In the genomic region with DNA sequence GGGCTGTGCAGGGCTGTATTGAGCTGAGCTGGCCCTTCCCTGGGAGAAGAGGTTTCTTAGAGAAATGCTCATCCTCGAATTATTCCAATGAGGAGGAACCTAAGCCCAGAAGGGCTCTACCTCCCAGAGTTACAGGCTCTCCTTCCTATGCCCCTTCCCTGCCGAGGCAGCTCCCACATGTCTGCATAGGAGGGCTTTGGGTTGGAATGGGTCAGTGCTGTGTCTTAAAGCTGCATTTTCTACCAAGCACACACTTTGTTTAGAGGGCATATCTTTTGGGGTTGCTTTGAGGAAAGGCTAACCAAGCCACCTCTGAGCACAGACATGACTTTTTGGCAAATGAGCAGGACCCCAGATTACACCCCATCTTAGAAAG, we compare ENCODE assay signal across 11 cellular contexts. TPM values are rescaled to one million over a fixed set of nuclear protein-coding genes. Genes with fewer than 3 reads are reported as not detected.
DNase-seq lines count a peak whose midpoint lies in the region; ATAC-seq, FAIRE-seq and TF ChIP-seq lines count a peak whose summit lies in the region.
"Had no signal": no experiment of that assay in that cellular context is flagged by ENCODE, and none has a peak within 500 bp of the region (broad histone marks: within the 10 kb centered on the region; RNA-seq: fewer than 3 reads in every experiment).

No MANE protein-coding gene starts in this region.

- no peak overlapping the region for H2BK12ac ChIP-seq in neuronal stem cell (ENCODE audit: low read length)

- H3K79me1 ChIP-seq in neuronal stem cell (ENCODE audit: low read depth, low read length) = peaks cover 29% of the 10 kb centered on the region

- no peak for ATAC-seq in activated naive CD8-positive, alpha-beta T cell treated with anti-CD3 and anti-CD28 coated beads, Interleukin-2, amount 10 ng/mL, durations not matched to agents 7 days and 5 days (ENCODE audit: low read depth)
- ATAC-seq in GM21825 (IDR thresholded peaks at IDR 0.05; ENCODE audit: unreplicated experiment) = no peak

- no peak overlapping the region for H2BK15ac ChIP-seq in neuronal stem cell (ENCODE audit: low read length)

- H3K4me3 Mint-ChIP-seq in activated naive CD8-positive, alpha-beta T cell treated with anti-CD3 and anti-CD28 coated beads, Interleukin-2, amount 10 ng/mL, durations not matched to agents 7 days and 5 days = peak overlapping the region; percentile 15
- no peak overlapping the region for H3K4me3 Mint-ChIP-seq in activated naive CD8-positive, alpha-beta T cell treated with anti-CD3 and anti-CD28 coated beads for 36 hours

- TF ChIP-seq POLR2A in breast epithelium (IDR thresholded peaks at IDR 0.05) = no peak
- no peak for TF ChIP-seq POLR2A in vagina (IDR thresholded peaks at IDR 0.05)

- intact Hi-C loops in breast epithelium (cut with DNase I; ENCODE audit: low total_unique reads) (no loop called here), vagina (cut with DNase I) (no loop called here)

- H3K4me3 ChIP-seq in breast epithelium (peak overlapping the region in 1 of 3 donors; percentile 24), neuronal stem cell (ENCODE audit: low read length in 2 of 2) (no peak overlapping the region), vagina (no peak overlapping the region), small intestine (ENCODE audit: low read depth in 1 of 2, low read length in 2 of 2) (no peak overlapping the region)

- H4K91ac ChIP-seq in neuronal stem cell (ENCODE audit: low read depth, low read length, poor library complexity) = no peak overlapping the region

- no peak overlapping the region for H2BK120ac ChIP-seq in neuronal stem cell (ENCODE audit: low read depth, low read length)

- H3K27me3 ChIP-seq in breast epithelium (no peaks in the 10 kb centered on the region), neuronal stem cell (ENCODE audit: control insufficient read depth in 3 of 3, insufficient read depth in 3 of 3, low read depth in 1 of 3, low read length in 3 of 3) (no peaks in the 10 kb centered on the region), vagina (no peaks in the 10 kb centered on the region), small intestine (ENCODE audit: control insufficient read depth in 2 of 2, insufficient read depth in 2 of 2, low read length in 2 of 2) (no peaks in the 10 kb centered on the region)

- DNase-seq in activated naive CD8-positive, alpha-beta T cell treated with anti-CD3 and anti-CD28 coated beads, Interleukin-2, amount 10 ng/mL, durations not matched to agents 7 days and 5 days = no peak
- DNase-seq in activated naive CD8-positive, alpha-beta T cell treated with anti-CD3 and anti-CD28 coated beads for 36 hours = no peak
- DNase-seq in breast epithelium (ENCODE audit: low spot score in 2 of 2) (no peak), neuronal stem cell (ENCODE audit: low spot score) (no peak), vagina (ENCODE audit: extremely low spot score in 2 of 2) (no peak), small intestine (no peak), hepatic stellate cell (ENCODE audit: low spot score) (no peak)
- DNase-seq: ACHN; activated T-cell treated with anti-CD3 and anti-CD28 coated beads, Interleukin-2, amount 50 U/mL, for 1 hour; NCI-H187 treated with DMSO at 0.1 percent for 48 hours had no signal

- no peak overlapping the region for H3K4me2 ChIP-seq in neuronal stem cell (ENCODE audit: insufficient read depth, low read length, poor library complexity, severe bottlenecking)

- H3K9me3 ChIP-seq in breast epithelium = no peaks in the 10 kb centered on the region
- no peaks in the 10 kb centered on the region for H3K9me3 ChIP-seq in neuronal stem cell (replicated peaks in 1 of 2; ENCODE audit: control insufficient read depth in 2 of 2, insufficient read depth in 1 of 2, low read depth in 1 of 2, low read length in 2 of 2)
- no peaks in the 10 kb centered on the region for H3K9me3 ChIP-seq in vagina
- H3K9me3 ChIP-seq in small intestine (ENCODE audit: control insufficient read depth, low read depth) = no peaks in the 10 kb centered on the region

- no peaks in the 10 kb centered on the region for H3K36me3 Mint-ChIP-seq in activated naive CD8-positive, alpha-beta T cell treated with anti-CD3 and anti-CD28 coated beads, Interleukin-2, amount 10 ng/mL, durations not matched to agents 7 days and 5 days
- no peaks in the 10 kb centered on the region for H3K36me3 Mint-ChIP-seq in activated naive CD8-positive, alpha-beta T cell treated with anti-CD3 and anti-CD28 coated beads for 36 hours

- no peaks in the 10 kb centered on the region for H3K9me3 Mint-ChIP-seq in activated naive CD8-positive, alpha-beta T cell treated with anti-CD3 and anti-CD28 coated beads, Interleukin-2, amount 10 ng/mL, durations not matched to agents 7 days and 5 days
- no peaks in the 10 kb centered on the region for H3K9me3 Mint-ChIP-seq in activated naive CD8-positive, alpha-beta T cell treated with anti-CD3 and anti-CD28 coated beads for 36 hours

- H3K23ac ChIP-seq in neuronal stem cell (ENCODE audit: low read depth, low read length, poor library complexity) = no peak overlapping the region

- H3K27me3 Mint-ChIP-seq in activated naive CD8-positive, alpha-beta T cell treated with anti-CD3 and anti-CD28 coated beads, Interleukin-2, amount 10 ng/mL, durations not matched to agents 7 days and 5 days = peaks cover 16% of the 10 kb centered on the region
- H3K27me3 Mint-ChIP-seq in activated naive CD8-positive, alpha-beta T cell treated with anti-CD3 and anti-CD28 coated beads for 36 hours = peaks cover 21% of the 10 kb centered on the region

- no peak overlapping the region for H2BK5ac ChIP-seq in neuronal stem cell (ENCODE audit: low read length)

- TF ChIP-seq CTCF in breast epithelium (IDR thresholded peaks at IDR 0.05) = no peak
- no peak for TF ChIP-seq CTCF in vagina (IDR thresholded peaks at IDR 0.05)

- H3K4ac ChIP-seq in neuronal stem cell (ENCODE audit: low read length) = no peak overlapping the region

- peaks cover 12% of the 10 kb centered on the region for H3K4me1 Mint-ChIP-seq in activated naive CD8-positive, alpha-beta T cell treated with anti-CD3 and anti-CD28 coated beads, Interleukin-2, amount 10 ng/mL, durations not matched to agents 7 days and 5 days
- H3K4me1 Mint-ChIP-seq in activated naive CD8-positive, alpha-beta T cell treated with anti-CD3 and anti-CD28 coated beads for 36 hours = peaks cover 14% of the 10 kb centered on the region

- H3K4me1 ChIP-seq in breast epithelium = peaks cover 27 to 39% of the 10 kb centered on the region in 2 donors
- H3K4me1 ChIP-seq in neuronal stem cell (ENCODE audit: control insufficient read depth in 2 of 2, insufficient read depth in 1 of 2, low read depth in 1 of 2, low read length in 2 of 2) = peaks cover 47 to 53% of the 10 kb centered on the region in 2 donors
- H3K4me1 ChIP-seq in vagina = peaks cover 83% of the 10 kb centered on the region
- peaks cover 12 to 19% of the 10 kb centered on the region in 2 donors for H3K4me1 ChIP-seq in small intestine (ENCODE audit: control insufficient read depth in 2 of 2, insufficient read depth in 1 of 2, low read depth in 1 of 2, low read length in 1 of 2)

- H3K27ac ChIP-seq in breast epithelium (peak overlapping the region; percentile 82 to 83), neuronal stem cell (replicated peaks; ENCODE audit: low read length) (peak overlapping the region; percentile 5), vagina (peak overlapping the region; percentile 10), small intestine (ENCODE audit: low read depth in 1 of 2, low read length in 1 of 2) (peak overlapping the region in 1 of 2 donors; percentile 1)

- H3K36me3 ChIP-seq in breast epithelium = no peaks in the 10 kb centered on the region
- peaks cover 4 to 56% of the 10 kb centered on the region in 2 donors for H3K36me3 ChIP-seq in neuronal stem cell (replicated peaks in 1 of 2; ENCODE audit: control insufficient read depth in 2 of 2, insufficient read depth in 2 of 2, low read length in 2 of 2)
- H3K36me3 ChIP-seq in vagina = no peaks in the 10 kb centered on the region
- H3K36me3 ChIP-seq in small intestine (ENCODE audit: control insufficient read depth in 2 of 2, insufficient read depth in 2 of 2, low read length in 2 of 2) = no peaks in the 10 kb centered on the region

- H3K14ac ChIP-seq in neuronal stem cell (ENCODE audit: low read length) = no peak overlapping the region

- no peak overlapping the region for H3K27ac Mint-ChIP-seq in activated naive CD8-positive, alpha-beta T cell treated with anti-CD3 and anti-CD28 coated beads, Interleukin-2, amount 10 ng/mL, durations not matched to agents 7 days and 5 days
- no peak overlapping the region for H3K27ac Mint-ChIP-seq in activated naive CD8-positive, alpha-beta T cell treated with anti-CD3 and anti-CD28 coated beads for 36 hours

- H2AK5ac ChIP-seq in neuronal stem cell (ENCODE audit: low read depth, low read length) = peak overlapping the region; percentile 37

- POLR2A ChIA-PET in activated naive CD8-positive, alpha-beta T cell treated with anti-CD3 and anti-CD28 coated beads, Interleukin-2, amount 10 ng/mL, durations not matched to agents 7 days and 5 days (lab: Charles Lee) = no interaction called here

- no peak for FAIRE-seq in small intestine (lab: Jason Lieb, UNC)

- peak overlapping the region; percentile 71 for H3K18ac ChIP-seq in neuronal stem cell (ENCODE audit: low read length)

- H3K9ac ChIP-seq in neuronal stem cell (ENCODE audit: low read depth, low read length, poor library complexity) = no peak overlapping the region

- H4K8ac ChIP-seq in neuronal stem cell (ENCODE audit: low read depth, low read length) = no peak overlapping the region

- WGBS in neuronal stem cell (ENCODE audit: extremely low coverage in 2 of 2, insufficient read length in 2 of 2, insufficient replicate concordance in 1 of 2), 2 donors = no CpG with 5 or more reads among the region's 2 CpGs
- 73 to 74% (median 73%) methylated on average over 2 of the region's 2 CpGs for WGBS in small intestine, 3 donors

- no peak overlapping the region for H2AFZ ChIP-seq in neuronal stem cell (ENCODE audit: low read length)

RNA-seq across cellular contexts. Expression of a gene that starts 9.1 kb away (rescaled TPM):
- 10 to 100 TPM in 1 of 2 experiments, 1 to 10 TPM in 1; 8.1 to 10.9 TPM for total RNA-seq in activated naive CD8-positive, alpha-beta T cell treated with anti-CD3 and anti-CD28 coated beads, Interleukin-2, amount 10 ng/mL, durations not matched to agents 7 days and 5 days
- 10 to 100 TPM; 18.8 to 19.4 TPM for total RNA-seq in activated naive CD8-positive, alpha-beta T cell treated with anti-CD3 and anti-CD28 coated beads for 36 hours
- total RNA-seq in breast epithelium (10 to 100 TPM; 17.8 to 31.5 (median 22.2) TPM), vagina (44.4 TPM)
- 43.4 TPM for polyA plus RNA-seq in neuronal stem cell (2013, experiment 1 of 2)
- polyA plus RNA-seq in neuronal stem cell (2013, experiment 2 of 2) = 43.4 TPM
- 10 to 100 TPM in 2 of 3 donors, 1 to 10 TPM in 1; 9.7 to 28.9 (median 18.3) TPM for polyA plus RNA-seq in small intestine
